Comparison of ENCODE assay signal across 9 cellular contexts in the genomic region with DNA sequence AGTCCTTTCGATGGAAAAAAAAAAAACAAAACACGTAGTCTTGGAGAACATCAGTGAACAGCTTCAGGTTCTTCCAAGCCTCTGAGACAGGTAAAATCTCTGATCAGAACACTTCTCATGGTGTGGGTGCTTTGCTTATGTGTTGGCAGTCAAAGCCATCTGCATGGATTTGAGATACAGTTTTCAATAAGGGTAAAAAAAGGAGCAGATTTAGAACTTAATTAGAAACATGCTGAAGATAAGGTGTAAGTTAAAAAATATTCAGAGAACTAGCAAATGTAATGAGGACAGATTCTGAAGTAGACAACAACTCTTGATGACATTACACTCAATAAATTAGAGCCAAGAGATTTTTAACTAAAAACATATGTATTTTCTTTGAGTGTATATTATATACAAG.
"Had no signal": no experiment of that assay in that cellular context is flagged by ENCODE, and none has a peak within 500 bp of the region (broad histone marks: within the 10 kb centered on the region; RNA-seq: fewer than 3 reads in every experiment).

No MANE protein-coding gene starts in this region.

- H3K4me3 ChIP-seq: HAP-1, K562 had no signal

- DNase-seq: GOT3, H7, HFFc6, IMR-90, KG1 had no signal

- FAIRE-seq: HTR-8/SVneo, K562 had no signal

- ATAC-seq: HCT116, K562 had no signal

- H3K4me1 ChIP-seq: HAP-1 had no signal

- H3K9me3 ChIP-seq: HAP-1 had no signal

- H3K36me3 ChIP-seq: HAP-1 had no signal
